ENCODE assay signal across 8 cellular contexts in the genomic region with DNA sequence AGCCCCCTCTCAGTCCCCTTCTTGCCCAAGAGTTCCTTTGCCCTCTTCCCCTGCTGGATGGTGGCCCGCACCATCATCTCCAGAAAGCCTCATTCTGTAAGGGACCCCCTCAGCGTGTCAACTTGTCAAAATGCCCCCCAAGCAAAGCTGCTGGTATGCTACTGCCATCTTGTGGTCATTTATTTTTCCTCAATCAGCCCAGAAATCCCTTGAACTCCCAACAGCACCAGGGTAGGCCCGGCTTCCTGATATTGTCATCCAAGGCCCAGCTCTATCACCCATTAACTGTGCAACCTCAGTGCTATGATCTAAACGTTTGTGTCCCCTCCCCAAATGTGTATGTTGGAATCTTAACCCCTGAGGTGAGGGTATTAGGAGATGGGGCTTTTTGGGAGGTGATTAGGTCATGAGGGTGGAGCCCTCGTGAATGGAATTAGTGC. TPM values are rescaled to one million over a fixed set of nuclear protein-coding genes. Genes with fewer than 3 reads are reported as not detected.
A peak's percentile ranks its signal among the peaks of the same experiment; 100 is the strongest.
DNase-seq lines count a peak whose midpoint lies in the region; ATAC-seq and TF ChIP-seq lines count a peak whose summit lies in the region.

No MANE protein-coding gene starts in this region.

- no peaks in the 10 kb centered on the region for H3K27me3 Mint-ChIP-seq in T-helper 17 cell

- H3K9me3 ChIP-seq in T-helper 17 cell (ENCODE audit: control insufficient read depth, low read length, poor library complexity, severe bottlenecking): no peaks in the 10 kb centered on the region

- peaks cover 25% of the 10 kb centered on the region for H3K36me3 Mint-ChIP-seq in T-helper 17 cell (ENCODE audit: low read depth)

- H3K4me1 Mint-ChIP-seq in T-helper 17 cell: peaks cover 24% of the 10 kb centered on the region

- ATAC-seq in T-helper 17 cell: peak; percentile 28
- no peak for ATAC-seq in HG03045 (IDR thresholded peaks at IDR 0.05; ENCODE audit: unreplicated experiment)

- peak; percentile 35 for TF ChIP-seq CTCF in GM10266 (IDR thresholded peaks at IDR 0.05; ENCODE audit: control insufficient read depth, insufficient read depth, low read depth, missing control alignments)

- peak; percentile 54 for DNase-seq in 8988T
- no peak for DNase-seq in GM10266 (ENCODE audit: extremely low spot score)
- no peak for DNase-seq in T-helper 17 cell
- DNase-seq in iPS-NIHi7 (ENCODE audit: extremely low spot score): peak; percentile 72
- no peak for DNase-seq in activated CD8-positive, alpha-beta memory T cell treated with anti-CD3 and anti-CD28 coated beads for 24 hours
- no peak for DNase-seq in MV-4-11 (lab: John Stamatoyannopoulos, UW)
- DNase-seq in activated CD8-positive, alpha-beta memory T cell treated with anti-CD3 and anti-CD28 coated beads, Interleukin-2, amount 50 U/mL, for 48 hours: no peak

- peak overlapping the region; percentile 47 for H3K4me3 Mint-ChIP-seq in T-helper 17 cell

- peak overlapping the region; percentile 92 for H3K27ac Mint-ChIP-seq in T-helper 17 cell

RNA-seq across cellular contexts. Expression of a gene that starts 53.2 kb away (rescaled TPM):
- total RNA-seq in T-helper 17 cell: 10 to 100 TPM; 28.3 to 30.1 TPM

Comparison
In these comparisons a context has a peak if more than half of its experiments do, and no peak if none do; other contexts are left out.
1. DNase-seq: peak in 8988T (single experiment) and iPS-NIHi7 (single experiment); none in GM10266 (single experiment), T-helper 17 cell (0 of 3), activated CD8-positive, alpha-beta memory T cell treated with anti-CD3 and anti-CD28 coated beads for 24 hours (single experiment), MV-4-11 (single experiment) and activated CD8-positive, alpha-beta memory T cell treated with anti-CD3 and anti-CD28 coated beads, Interleukin-2, amount 50 U/mL, for 48 hours (single experiment).